5 cellular contexts compared by ENCODE assay signal in the genomic region with DNA sequence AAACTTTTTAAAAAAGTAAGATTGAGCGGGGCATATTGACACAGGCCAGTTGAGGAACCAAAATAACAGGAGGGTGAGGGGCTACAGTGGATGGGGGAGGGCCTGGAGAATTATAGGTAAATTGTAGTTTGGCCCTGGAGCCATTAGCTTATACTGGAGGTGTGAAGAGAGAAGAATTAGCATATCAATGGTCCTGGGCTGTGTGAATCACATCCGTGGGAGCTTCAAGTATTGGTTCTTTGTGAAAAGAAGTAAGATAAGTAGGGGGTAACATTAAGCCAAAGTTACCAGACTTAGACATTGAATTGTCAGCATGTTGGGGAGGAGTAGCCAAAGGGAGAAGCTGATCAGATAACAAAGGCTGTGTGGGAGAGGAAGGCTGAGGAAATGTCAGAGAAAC.
"Had no signal": no experiment of that assay in that cellular context is flagged by ENCODE, and none has a peak within 500 bp of the region (broad histone marks: within the 10 kb centered on the region; RNA-seq: fewer than 3 reads in every experiment).

No MANE protein-coding gene starts in this region.

- DNase-seq: GOT3, H7, HFFc6, KBM-7 had no signal

- H3K4me1 ChIP-seq: HAP-1 had no signal

- H3K36me3 ChIP-seq: HAP-1 had no signal

- H3K9me3 ChIP-seq: HAP-1 had no signal

- H3K4me3 ChIP-seq: HAP-1 had no signal
